ENCODE assay signal across 24 cellular contexts in genomic region chr15:69797051-69797595, GRCh38.
"Had no signal": no experiment of that assay in that cellular context is flagged by ENCODE, and none has a peak within 500 bp of the region (broad histone marks: within the 10 kb centered on the region; RNA-seq: fewer than 3 reads in every experiment).

No MANE protein-coding gene starts in this region.

- H3K27me3 Mint-ChIP-seq: activated T-cell treated with anti-CD3 and anti-CD28 coated beads, Interleukin-2, amount 50 U/mL, for 24 hours had no signal

- DNase-seq: activated CD4-positive, alpha-beta T cell treated with anti-CD3 and anti-CD28 coated beads for 48 hours; activated CD4-positive, alpha-beta T cell treated with anti-CD3 and anti-CD28 coated beads, Interleukin-2, amount 50 U/mL, for 48 hours; activated CD8-positive, alpha-beta memory T cell treated with anti-CD3 and anti-CD28 coated beads, Interleukin-2, amount 50 U/mL, for 48 hours; activated gamma-delta T cell treated with Interleukin-2 at 50 U/mL for 16 hours; activated T-cell treated with anti-CD3 and anti-CD28 coated beads, Interleukin-2, amount 50 U/mL, for 24 hours; esophagus squamous epithelium; foreskin melanocyte; heart right ventricle; kidney glomerular epithelial cell; left lung; lower lobe of right lung; mesenchymal stem cell; natural killer cell; stimulated activated CD4-positive, alpha-beta T cell treated with anti-CD3 and anti-CD28 coated beads, Interleukin-4, amount 100 ng/mL, for 24 hours; stimulated activated naive B cell treated with anti-CD40 and anti-IgM and Interleukin-4, amounts not matched to agents 10 μg/mL and 1 μg/mL and 100 μg/mL, for 72 hours; stomach; T-helper 9 cell; thyroid gland had no signal

- H3K36me3 ChIP-seq: esophagus squamous epithelium, heart right ventricle, left lung, lower lobe of right lung, neural progenitor cell, right lobe of liver, stomach, thyroid gland had no signal

- H3K27ac ChIP-seq: esophagus squamous epithelium, heart right ventricle, left lung, lower lobe of right lung, neural progenitor cell, right lobe of liver, skin epidermis, stomach, thyroid gland, VCaP had no signal

- ATAC-seq: activated naive CD4-positive, alpha-beta T cell treated with anti-CD3 and anti-CD28 coated beads, Interleukin-2, amount 50 U/mL, for 72 hours; heart right ventricle; left lung; lower lobe of right lung; natural killer cell; right lobe of liver; stimulated activated naive B cell treated with anti-CD40 and anti-IgM and Interleukin-4, amounts not matched to agents 10 μg/mL and 1 μg/mL and 100 μg/mL, for 72 hours had no signal

- H3K36me3 Mint-ChIP-seq: activated naive CD4-positive, alpha-beta T cell treated with anti-CD3 and anti-CD28 coated beads, Interleukin-2, amount 50 U/mL, for 72 hours; brain; natural killer cell; neural progenitor cell; stimulated activated naive B cell treated with anti-CD40 and anti-IgM and Interleukin-4, amounts not matched to agents 10 μg/mL and 1 μg/mL and 100 μg/mL, for 72 hours had no signal

- H3K4me1 Mint-ChIP-seq: natural killer cell had no signal

- H3K27me3 ChIP-seq: heart right ventricle, left lung, neural progenitor cell, right lobe of liver, stomach, thyroid gland had no signal

- H3K27ac Mint-ChIP-seq: activated naive CD4-positive, alpha-beta T cell treated with anti-CD3 and anti-CD28 coated beads, Interleukin-2, amount 50 U/mL, for 72 hours; activated T-cell treated with anti-CD3 and anti-CD28 coated beads, Interleukin-2, amount 50 U/mL, for 24 hours; brain; natural killer cell; neural progenitor cell; stimulated activated naive B cell treated with anti-CD40 and anti-IgM and Interleukin-4, amounts not matched to agents 10 μg/mL and 1 μg/mL and 100 μg/mL, for 72 hours had no signal

- H3K9me3 Mint-ChIP-seq: activated naive CD4-positive, alpha-beta T cell treated with anti-CD3 and anti-CD28 coated beads, Interleukin-2, amount 50 U/mL, for 72 hours; activated T-cell treated with anti-CD3 and anti-CD28 coated beads, Interleukin-2, amount 50 U/mL, for 24 hours; natural killer cell; neural progenitor cell; stimulated activated naive B cell treated with anti-CD40 and anti-IgM and Interleukin-4, amounts not matched to agents 10 μg/mL and 1 μg/mL and 100 μg/mL, for 72 hours had no signal

- H3K4me3 Mint-ChIP-seq: activated T-cell treated with anti-CD3 and anti-CD28 coated beads, Interleukin-2, amount 50 U/mL, for 24 hours; brain; natural killer cell; neural progenitor cell; stimulated activated naive B cell treated with anti-CD40 and anti-IgM and Interleukin-4, amounts not matched to agents 10 μg/mL and 1 μg/mL and 100 μg/mL, for 72 hours had no signal

- H3K4me1 ChIP-seq: right lobe of liver had no signal

- H3K4me3 ChIP-seq: esophagus squamous epithelium, heart right ventricle, left lung, lower lobe of right lung, neural progenitor cell, right lobe of liver, skin epidermis, stomach, thyroid gland had no signal

- H3K9me3 ChIP-seq: esophagus squamous epithelium, heart right ventricle, left lung, lower lobe of right lung, right lobe of liver, stomach, thyroid gland had no signal
